ENCODE assay signal across 14 cellular contexts in genomic region chr3:126995926-126996512, GRCh38. TPM values are rescaled to one million over a fixed set of nuclear protein-coding genes. Genes with fewer than 3 reads are reported as not detected.
DNase-seq lines count a peak whose midpoint lies in the region; ATAC-seq, FAIRE-seq and TF ChIP-seq lines count a peak whose summit lies in the region.
"Had no signal": no experiment of that assay in that cellular context is flagged by ENCODE, and none has a peak within 500 bp of the region (broad histone marks: within the 10 kb centered on the region; RNA-seq: fewer than 3 reads in every experiment).

No MANE protein-coding gene starts in this region.

- no peak overlapping the region for H3K14ac ChIP-seq in IMR-90 (replicated peaks; ENCODE audit: low read depth, low read length)

- intact Hi-C loops in IMR-90 (cut with micrococcal nuclease): no loop called here
- intact Hi-C loops in GM12878 (cut with micrococcal nuclease; ENCODE audit: unreplicated experiment): no loop called here

- no peak for TF ChIP-seq EP300 in GM12878 (IDR thresholded peaks at IDR 0.05; ENCODE audit: borderline replicate concordance in 1 of 2, control insufficient read depth in 1 of 2, low read depth in 2 of 2, low read length in 2 of 2)

- H3K27ac ChIP-seq in IMR-90 (ENCODE audit: insufficient read depth, low read length): no peak overlapping the region
- no peak overlapping the region for H3K27ac ChIP-seq in GM12878 (ENCODE audit: control insufficient read depth, insufficient read depth)

- H3K4me1 ChIP-seq in IMR-90 (ENCODE audit: control insufficient read depth, insufficient read depth, low read length): peaks cover under 1% of the 10 kb centered on the region; the same call in 1 of the 2 replicates
- H3K4me1 ChIP-seq in GM12878 (ENCODE audit: control insufficient read depth, insufficient read depth, low read length): no peaks in the 10 kb centered on the region

- H3K9me1 ChIP-seq in IMR-90 (ENCODE audit: insufficient read depth, low read length): peaks cover 15% of the 10 kb centered on the region; the same call in 1 of the 2 replicates

- H3K79me2 ChIP-seq in GM12878 (ENCODE audit: control insufficient read depth, insufficient read depth, low read length): no peaks in the 10 kb centered on the region

- H4K5ac ChIP-seq in IMR-90 (ENCODE audit: low read depth, low read length): no peak overlapping the region

- peaks cover 21 to 69% of the 10 kb centered on the region in 2 experiments for H3K79me1 ChIP-seq in IMR-90 (ENCODE audit: low read depth in 1 of 2, low read length in 2 of 2)

- H2BK5ac ChIP-seq in IMR-90 (ENCODE audit: low read depth, low read length, poor library complexity, severe bottlenecking): no peak overlapping the region

- no peaks in the 10 kb centered on the region for H3K36me3 Mint-ChIP-seq in stimulated activated effector memory CD8-positive, alpha-beta T cell treated with anti-CD3 and anti-CD28 coated beads, Interleukin-12 subunit alpha, Interleukin-12 subunit beta, amount 100 ng/mL, for 72 hours

- ATAC-seq in IMR-90 (ENCODE audit: low read depth) (no peak), GM12878 (peak; percentile 37; the same call in 2 of the 3 replicates), GM19452 (IDR thresholded peaks at IDR 0.05; ENCODE audit: unreplicated experiment) (no peak), HG03139 (IDR thresholded peaks at IDR 0.05; ENCODE audit: unreplicated experiment) (no peak)
- ATAC-seq in stimulated activated effector memory CD8-positive, alpha-beta T cell treated with anti-CD3 and anti-CD28 coated beads, Interleukin-12 subunit alpha, Interleukin-12 subunit beta, amount 100 ng/mL, for 72 hours: no peak

- H2BK120ac ChIP-seq in IMR-90 (ENCODE audit: low read depth, low read length): no peak overlapping the region

- TF ChIP-seq CTCF in GM10248 (IDR thresholded peaks at IDR 0.05; ENCODE audit: control extremely low read depth, extremely low read depth, low read depth, missing control alignments): peak; percentile 29
- 0 out of 2 replicates have a peak, but pooled peaks have one; percentile 1 for TF ChIP-seq CTCF in IMR-90 (conservative IDR thresholded peaks at IDR 0.05; ENCODE audit: low read depth, low read length)
- peak in 2 of 3 experiments; percentile 27 to 29; a peak in 2 of 6 replicates for TF ChIP-seq CTCF in GM12878 (IDR thresholded peaks at IDR 0.05 in 2 of 3, conservative IDR thresholded peaks at IDR 0.05 in 1 of 3; ENCODE audit: control insufficient read depth in 2 of 3, extremely low read depth in 1 of 3, insufficient read depth in 1 of 3, low read depth in 3 of 3, low read length in 3 of 3)

- peaks cover 3% of the 10 kb centered on the region for H3K4me1 Mint-ChIP-seq in stimulated activated effector memory CD8-positive, alpha-beta T cell treated with anti-CD3 and anti-CD28 coated beads, Interleukin-12 subunit alpha, Interleukin-12 subunit beta, amount 100 ng/mL, for 72 hours

- H3K18ac ChIP-seq in IMR-90 (ENCODE audit: low read depth, low read length): no peak overlapping the region

- H2BK15ac ChIP-seq in IMR-90 (ENCODE audit: low read depth, low read length): no peak overlapping the region

- H3K4me3 ChIP-seq in IMR-90 (ENCODE audit: insufficient read depth, low read depth, low read length): no peak overlapping the region
- no peak overlapping the region for H3K4me3 ChIP-seq in GM12878
- H3K4me3 ChIP-seq: thyroid gland had no signal

- no peak overlapping the region for H3K56ac ChIP-seq in IMR-90 (ENCODE audit: extremely low read depth, insufficient read depth, low read length)

- no peak overlapping the region for H3K4ac ChIP-seq in IMR-90 (ENCODE audit: low read depth, low read length)

- no peak overlapping the region for H3K23ac ChIP-seq in IMR-90 (ENCODE audit: low read depth, low read length)

- no peak overlapping the region for H2AFZ ChIP-seq in IMR-90 (replicated peaks; ENCODE audit: low read length, poor library complexity)
- H2AFZ ChIP-seq in GM12878 (ENCODE audit: control insufficient read depth, low read depth, low read length): no peak overlapping the region

- dilution Hi-C loops in IMR-90 (cut with HindIII; ENCODE audit: low sequenced_read_pairs, unreplicated experiment): no loop called here

- WGBS in IMR-90 (ENCODE audit: extremely low coverage in 2 of 2, insufficient read length in 1 of 2), 2 experiments: 80% methylated on average over 1 of the region's 11 CpGs; no CpG with 5 or more reads in 1 of the 2 experiments
- 62% methylated on average over 11 of the region's 11 CpGs for WGBS in GM12878 (ENCODE audit: insufficient coverage, insufficient replicate concordance, low lambda C conversion rate, missing lambda C conversion rate)

- H2BK20ac ChIP-seq in IMR-90 (ENCODE audit: low read depth, low read length): no peak overlapping the region

- H3K36me3 ChIP-seq in IMR-90 (ENCODE audit: control insufficient read depth, insufficient read depth, low read length) (peaks cover 25% of the 10 kb centered on the region), GM12878 (ENCODE audit: control insufficient read depth in 2 of 2, insufficient read depth in 2 of 2, low read length in 1 of 2) (peaks cover 0 to 7% of the 10 kb centered on the region in 2 experiments; a peak in 2 of 4 replicates)

- no peak for FAIRE-seq in GM12878 (lab: Jason Lieb, UNC)

- TF ChIP-seq RAD21 in IMR-90 (IDR thresholded peaks at IDR 0.05; ENCODE audit: low read length) (no peak), GM12878 (IDR thresholded peaks at IDR 0.05; ENCODE audit: insufficient read depth, low read depth, low read length) (peak; percentile 17; the same call in 1 of the 2 replicates)

- no peak overlapping the region for H2AK9ac ChIP-seq in IMR-90 (replicated peaks; ENCODE audit: low read depth, low read length, poor library complexity)

- H3K4me3 Mint-ChIP-seq in stimulated activated effector memory CD8-positive, alpha-beta T cell treated with anti-CD3 and anti-CD28 coated beads, Interleukin-12 subunit alpha, Interleukin-12 subunit beta, amount 100 ng/mL, for 72 hours: no peak overlapping the region
- H3K4me3 Mint-ChIP-seq: brain had no signal

- no peaks in the 10 kb centered on the region for H3K9me3 Mint-ChIP-seq in stimulated activated effector memory CD8-positive, alpha-beta T cell treated with anti-CD3 and anti-CD28 coated beads, Interleukin-12 subunit alpha, Interleukin-12 subunit beta, amount 100 ng/mL, for 72 hours
- H3K9me3 Mint-ChIP-seq: brain had no signal

- DNase-seq in GM10248 (ENCODE audit: extremely low spot score): no peak
- no peak for DNase-seq in IMR-90
- no peak for DNase-seq in GM12878 (ENCODE audit: low read depth, low spot score)
- peak; percentile 39 for DNase-seq in left kidney (ENCODE audit: low read depth, low spot score)
- DNase-seq in NCI-H187 (lab: John Stamatoyannopoulos, UW): no peak
- no peak for DNase-seq in stimulated activated effector memory CD8-positive, alpha-beta T cell treated with anti-CD3 and anti-CD28 coated beads, Interleukin-12 subunit alpha, Interleukin-12 subunit beta, amount 100 ng/mL, for 72 hours (ENCODE audit: low spot score in 2 of 2)
- DNase-seq: activated CD4-positive, alpha-beta T cell treated with anti-CD3 and anti-CD28 coated beads for 48 hours; NCI-H187 treated with DMSO at 0.1 percent for 48 hours; NCI-H510A treated with DMSO at 0.1 percent for 48 hours; stimulated activated CD4-positive, alpha-beta T cell treated with anti-CD3 and anti-CD28 coated beads, Interleukin-4, amount 100 ng/mL, for 1 hour had no signal

- no peak overlapping the region for H2AK5ac ChIP-seq in IMR-90 (ENCODE audit: low read depth, low read length)

- H3K4me2 ChIP-seq in IMR-90 (ENCODE audit: low read depth, low read length): no peak overlapping the region
- no peak overlapping the region for H3K4me2 ChIP-seq in GM12878 (ENCODE audit: control insufficient read depth, insufficient read depth)

- no peak overlapping the region for H3K9ac ChIP-seq in IMR-90 (ENCODE audit: low read depth, low read length)
- H3K9ac ChIP-seq in GM12878 (ENCODE audit: control insufficient read depth, insufficient read depth, low read length): no peak overlapping the region

- H3K9me3 ChIP-seq in IMR-90 (ENCODE audit: control insufficient read depth, insufficient read depth, low read length) (no peaks in the 10 kb centered on the region), GM12878 (replicated peaks; ENCODE audit: control insufficient read depth, insufficient read depth, low read length) (no peaks in the 10 kb centered on the region)
- H3K9me3 ChIP-seq: thyroid gland had no signal

- no peak overlapping the region for H3K27ac Mint-ChIP-seq in stimulated activated effector memory CD8-positive, alpha-beta T cell treated with anti-CD3 and anti-CD28 coated beads, Interleukin-12 subunit alpha, Interleukin-12 subunit beta, amount 100 ng/mL, for 72 hours

- in situ Hi-C loops in IMR-90 (cut with MboI; ENCODE audit: low sequenced_read_pairs): no loop called here
- in situ Hi-C loops in GM12878 (cut with MboI): no loop called here

- BruUV-seq in IMR-90 (replicated peaks; lab: Mats Ljungman, UMichigan) (no TSS peak), GM12878 (replicated peaks; lab: Mats Ljungman, UMichigan) (no TSS peak)

- CTCF ChIA-PET in GM10248 (lab: Yijun Ruan, JAX): interaction anchor here (0.8 to 1.9 kb wide), 5 partner anchors 12 to 244 kb away, joined by 3 to 7 read pairs (median 4); partner anchors contain the start of gene PLXNA1
- CTCF ChIA-PET in IMR-90 (lab: Yijun Ruan, JAX): no interaction called here
- CTCF ChIA-PET in GM12878 (lab: Yijun Ruan, JAX): interaction anchor here (0.7 to 1.5 kb wide), 3 partner anchors 15 to 489 kb away, joined by 3 to 4 read pairs (median 3); no protein-coding TSS in a partner anchor

- peaks cover 73% of the 10 kb centered on the region for H4K20me1 ChIP-seq in IMR-90 (ENCODE audit: insufficient read depth, low read length)
- H4K20me1 ChIP-seq in GM12878 (ENCODE audit: control insufficient read depth, insufficient read depth): peaks cover 3% of the 10 kb centered on the region; the same call in 1 of the 2 replicates

- H4K8ac ChIP-seq in IMR-90 (ENCODE audit: low read depth in 2 of 2, low read length in 2 of 2): no peak overlapping the region

- RAD21 ChIA-PET in GM12878 (lab: Charles Lee; ENCODE audit: unreplicated experiment): no interaction called here

- no peak overlapping the region for H4K91ac ChIP-seq in IMR-90 (ENCODE audit: insufficient read depth, low read depth, low read length)

- POLR2A ChIA-PET in GM10248 (lab: Yijun Ruan, JAX) (no interaction called here), IMR-90 (lab: Charles Lee; ENCODE audit: unreplicated experiment) (no interaction called here), GM12878 (lab: Charles Lee) (no interaction called here)

- SMC1A ChIA-PET in GM12878 (lab: Charles Lee; ENCODE audit: uncharacterized antibody, unreplicated experiment): no interaction called here

- TF ChIP-seq POLR2A in IMR-90 (IDR thresholded peaks at IDR 0.05; ENCODE audit: low read depth, low read length) (no peak), GM12878 (IDR thresholded peaks at IDR 0.05; ENCODE audit: low read depth, low read length) (no peak)

- H3K27me3 ChIP-seq in IMR-90 (ENCODE audit: control insufficient read depth, insufficient read depth, low read length): no peaks in the 10 kb centered on the region
- no peaks in the 10 kb centered on the region for H3K27me3 ChIP-seq in GM12878 (replicated peaks in 1 of 2; ENCODE audit: control insufficient read depth in 2 of 2, insufficient read depth in 2 of 2, low read length in 1 of 2)
- H3K27me3 ChIP-seq: thyroid gland had no signal

RNA-seq across cellular contexts. Expression of gene PLXNA1, which starts 13.1 kb away (rescaled TPM):
- total RNA-seq in IMR-90 (2012; rRNA removed): 13.6 and 14.4 TPM in 2 replicates
- polyA plus RNA-seq in IMR-90 (2012; rRNA removed): 49.4 and 61.7 TPM in 2 replicates
- 25.5 and 52.4 TPM in 2 replicates for polyA plus RNA-seq in IMR-90 (2012; cell fraction: cytosol; rRNA removed)
- 88.7 and 218 TPM in 2 replicates for polyA plus RNA-seq in IMR-90 (2012; cell fraction: nucleus; rRNA removed; ENCODE audit: low replicate concordance)
- 76.3 and 87.4 TPM in 2 replicates for total RNA-seq in GM12878 (2013; cell fraction: nucleolus; rRNA removed)
- 3.4 and 5.1 TPM in 2 replicates for total RNA-seq in GM12878 (2014; rRNA removed)
- total RNA-seq in GM12878 (2014; rRNA removed; fragmentation: Illumina TruSeq; extraction: Trizol): 2.6 TPM in 2 replicates
- total RNA-seq in GM12878 (2021): 9.9 and 10.3 TPM in 2 replicates
- 1.8 TPM for polyA plus RNA-seq in GM12878 (2011; ENCODE audit: low read depth)
- 5.8 and 16.4 TPM in 2 replicates for polyA plus RNA-seq in GM12878 (2011; rRNA removed)
- 13.6 and 19.3 TPM in 2 replicates for polyA plus RNA-seq in GM12878 (2011; cell fraction: cytosol; rRNA removed)
- 104 and 110 TPM in 2 replicates for polyA plus RNA-seq in GM12878 (2011; cell fraction: nucleus; rRNA removed)
- polyA plus RNA-seq in GM12878 (2012): 6.5 and 6.7 TPM in 2 replicates
- polyA plus RNA-seq in GM12878 (2014; fragmentation: Illumina TruSeq; extraction: Trizol): 1.8 and 2.5 TPM in 2 replicates
- under 1 TPM; 0.03 to 0.15 TPM for polyA plus RNA-seq in GM12878 (2014; fragmentation: Nextera tagmentation; extraction: Ambion mirVana)
- polyA plus RNA-seq in GM12878 (2014; rRNA removed): 5.4 and 6.8 TPM in 2 replicates
- polyA plus RNA-seq in GM12878 (2016; fragmentation: Nextera tagmentation; extraction: Ambion mirVana): under 1 TPM; 0.79 to 0.95 TPM
- 31.7 and 34.5 TPM in 2 replicates for polyA minus RNA-seq in GM12878 (2011; rRNA and poly(A)+ RNA removed)
- polyA minus RNA-seq in GM12878 (2011; cell fraction: cytosol; rRNA and poly(A)+ RNA removed): 8.8 and 10.0 TPM in 2 replicates
- polyA minus RNA-seq in GM12878 (2011; cell fraction: nucleus; rRNA and poly(A)+ RNA removed): 31.4 and 46.3 TPM in 2 replicates
